In genomic region chr11:111918390-111919256, GRCh38 we compare ENCODE assay signal across 10 cellular contexts. TPM values are rescaled to one million over a fixed set of nuclear protein-coding genes. Genes with fewer than 3 reads are reported as not detected.
DNase-seq lines count a peak whose midpoint lies in the region; ATAC-seq, FAIRE-seq and TF ChIP-seq lines count a peak whose summit lies in the region.
"Had no signal": no experiment of that assay in that cellular context is flagged by ENCODE, and none has a peak within 500 bp of the region (broad histone marks: within the 10 kb centered on the region; RNA-seq: fewer than 3 reads in every experiment).

TSS of gene C11orf52 (plus strand) at chr11:111918913. CDS start at chr11:111918973, 60 bp downstream.

- peak; percentile 20; the same call in 1 of the 2 replicates for TF ChIP-seq CTCF in 22Rv1 (IDR thresholded peaks at IDR 0.05)
- TF ChIP-seq CTCF in K562 (IDR thresholded peaks at IDR 0.05 in 2 of 3, conservative IDR thresholded peaks at IDR 0.05 in 1 of 3; ENCODE audit: insufficient read depth in 2 of 3, low read depth in 1 of 3, low read length in 3 of 3): no peak

- intact Hi-C loops in K562 (cut with micrococcal nuclease): no loop called here

- WGBS in K562 (ENCODE audit: insufficient coverage, low coverage, missing lambda C conversion rate): 53% methylated on average over 14 of the region's 19 CpGs

- ATAC-seq in K562: peak; percentile 73
- no peak for ATAC-seq in HG03520 (IDR thresholded peaks at IDR 0.05; ENCODE audit: unreplicated experiment)

- DNase-seq in NCI-H1092 (lab: John Stamatoyannopoulos, UW) (peak; percentile 90), K562 (ENCODE audit: extremely low read depth in 1 of 4, low spot score in 3 of 4) (peak in 2 of 4 experiments; percentile 40 to 51), left kidney (ENCODE audit: low read depth, low spot score) (peak; percentile 97), A172 (ENCODE audit: low spot score) (no peak)
- DNase-seq in CD8-positive, alpha-beta memory T cell: no peak
- DNase-seq in activated CD4-positive, alpha-beta T cell treated with anti-CD3 and anti-CD28 coated beads, Interleukin-2, amount 50 U/mL, for 4 hours: no peak
- DNase-seq: CD4-positive, CD25-positive, alpha-beta regulatory T cell had no signal

- no peak within 1 kb of the TSS for H3K4me3 Mint-ChIP-seq in CD8-positive, alpha-beta memory T cell
- H3K4me3 Mint-ChIP-seq: CD4-positive, CD25-positive, alpha-beta regulatory T cell; IgD-negative memory B cell had no signal

- no peaks in the 10 kb centered on the region for H3K9me1 ChIP-seq in K562 (ENCODE audit: control insufficient read depth, insufficient read depth, low read length)

- H3K4me1 ChIP-seq in K562 (replicated peaks in 1 of 2; ENCODE audit: control insufficient read depth in 2 of 2, insufficient read depth in 2 of 2, low read length in 2 of 2): peaks cover 11 to 13% of the 10 kb centered on the region in 2 experiments
- H3K4me1 ChIP-seq in CD8-positive, alpha-beta memory T cell (ENCODE audit: insufficient read depth, low read length): no peaks in the 10 kb centered on the region

- no TSS peak for BruUV-seq in K562 (replicated peaks; lab: Mats Ljungman, UMichigan)

- POLR2A ChIA-PET in K562 (lab: Yijun Ruan, JAX): interaction anchor here (1.1 kb wide), 1 partner anchor 17 kb away, joined by 3 read pairs; no protein-coding TSS in a partner anchor
- POLR2A ChIA-PET in CD8-positive, alpha-beta memory T cell (lab: Charles Lee): no interaction called here

- H3K27ac Mint-ChIP-seq in CD8-positive, alpha-beta memory T cell: no peak within 1 kb of the TSS
- H3K27ac Mint-ChIP-seq: CD4-positive, CD25-positive, alpha-beta regulatory T cell; IgD-negative memory B cell had no signal

- H3K9me3 ChIP-seq in K562 (replicated peaks; ENCODE audit: control insufficient read depth, insufficient read depth, low read depth, low read length): no peaks in the 10 kb centered on the region
- no peaks in the 10 kb centered on the region for H3K9me3 ChIP-seq in CD8-positive, alpha-beta memory T cell (ENCODE audit: low read length)

- no peak within 1 kb of the TSS for H3K4me3 ChIP-seq in K562
- no peak within 1 kb of the TSS for H3K4me3 ChIP-seq in CD8-positive, alpha-beta memory T cell (ENCODE audit: low read length)

- peak within 1 kb of the TSS; percentile 89 for H3K27ac ChIP-seq in 22Rv1
- H3K27ac ChIP-seq in K562 (ENCODE audit: extremely low read depth, low read depth, low read length): peak within 1 kb of the TSS; percentile 28; the same call in 2 of the 3 replicates
- no peak within 1 kb of the TSS for H3K27ac ChIP-seq in CD8-positive, alpha-beta memory T cell (ENCODE audit: low read depth, low read length)

- no peak for TF ChIP-seq EP300 in K562 (IDR thresholded peaks at IDR 0.05; ENCODE audit: low read length)

- H2AFZ ChIP-seq in K562 (ENCODE audit: low read depth, low read length): peak within 1 kb of the TSS; percentile 88

- peak within 1 kb of the TSS; percentile 38 for H3K4me2 ChIP-seq in K562 (ENCODE audit: insufficient read depth, low read length)

- peaks cover 0 to 5% (median 0%) of the 10 kb centered on the region in 5 donors for H3K9me3 Mint-ChIP-seq in CD8-positive, alpha-beta memory T cell

- TF ChIP-seq RAD21 in K562 (CRISPR knock-in tag; conservative IDR thresholded peaks at IDR 0.05 in 1 of 2, IDR thresholded peaks at IDR 0.05 in 1 of 2): no peak

- H3K9ac ChIP-seq in K562 (ENCODE audit: insufficient read depth in 1 of 2, low read depth in 2 of 2, low read length in 2 of 2): peak within 1 kb of the TSS; percentile 19 to 38; a peak in 2 of 4 replicates

- no peak for TF ChIP-seq POLR2A in K562 (conservative IDR thresholded peaks at IDR 0.05)

- CTCF ChIA-PET in K562 (lab: Yijun Ruan, JAX; ENCODE audit: low intra/inter-chr PET ratio): no interaction called here
- CTCF ChIA-PET in CD8-positive, alpha-beta memory T cell (lab: Charles Lee): interaction anchor here (0.8 to 0.9 kb wide), 2 partner anchors 11 to 13 kb away, joined by 3 to 4 read pairs; no protein-coding TSS in a partner anchor

- in situ Hi-C loops in K562 (cut with MboI): no loop called here

- peaks cover 28 to 55% of the 10 kb centered on the region in 2 donors for H3K27me3 Mint-ChIP-seq in CD8-positive, alpha-beta memory T cell

- H4K20me1 ChIP-seq in K562 (replicated peaks; ENCODE audit: control insufficient read depth, insufficient read depth, low read length): no peaks in the 10 kb centered on the region

- H3K27me3 ChIP-seq in K562 (ENCODE audit: control insufficient read depth in 2 of 2, insufficient read depth in 2 of 2, low read length in 2 of 2): no peaks in the 10 kb centered on the region
- no peaks in the 10 kb centered on the region for H3K27me3 ChIP-seq in CD8-positive, alpha-beta memory T cell (ENCODE audit: insufficient read depth, low read length, poor library complexity, severe bottlenecking)

- H3K79me2 ChIP-seq in K562 (ENCODE audit: control insufficient read depth, insufficient read depth, low read length): no peaks in the 10 kb centered on the region

- no peaks in the 10 kb centered on the region for H3K4me1 Mint-ChIP-seq in CD8-positive, alpha-beta memory T cell

- no peaks in the 10 kb centered on the region for H3K36me3 ChIP-seq in K562 (ENCODE audit: control insufficient read depth, insufficient read depth, low read length)
- H3K36me3 ChIP-seq in CD8-positive, alpha-beta memory T cell (ENCODE audit: insufficient read depth, low read length): no peaks in the 10 kb centered on the region

- FAIRE-seq in K562 (lab: Jason Lieb, UNC): no peak

- peaks cover 0 to 2% (median 0%) of the 10 kb centered on the region in 3 donors for H3K36me3 Mint-ChIP-seq in CD8-positive, alpha-beta memory T cell
- H3K36me3 Mint-ChIP-seq: CD4-positive, CD25-positive, alpha-beta regulatory T cell; IgD-negative memory B cell had no signal

TF ChIP-seq in K562, 482 proteins besides CTCF, POLR2A, EP300 and RAD21 (continues in another document):
- peak; percentile 58 for TF ChIP-seq RFX1 (IDR thresholded peaks at IDR 0.05)
- peak; percentile 20; the same call in 1 of the 2 replicates for TF ChIP-seq ZBTB33 (CRISPR knock-in tag; IDR thresholded peaks at IDR 0.05)
- TF ChIP-seq ZC3H11A (IDR thresholded peaks at IDR 0.05; ENCODE audit: low read depth, low read length): no peak
- TF ChIP-seq CEBPG (CRISPR knock-in tag; IDR thresholded peaks at IDR 0.05): no peak
- peak in 1 of 2 experiments; percentile 39; a peak in 1 of 4 replicates for TF ChIP-seq CEBPG (tag; conservative IDR thresholded peaks at IDR 0.05 in 1 of 2, IDR thresholded peaks at IDR 0.05 in 1 of 2)
- TF ChIP-seq ZFX (CRISPR knock-in tag; IDR thresholded peaks at IDR 0.05): 0 out of 2 replicates have a peak, but pooled peaks have one; percentile 18
- TF ChIP-seq SLC30A9 (CRISPR knock-in tag; IDR thresholded peaks at IDR 0.05): no peak
- peak; percentile 95 for TF ChIP-seq TFAP4 (CRISPR knock-in tag; IDR thresholded peaks at IDR 0.05; ENCODE audit: borderline replicate concordance)
- no peak for TF ChIP-seq MAFG (tag; conservative IDR thresholded peaks at IDR 0.05)
- no peak for TF ChIP-seq DNMT1 (IDR thresholded peaks at IDR 0.05)
- TF ChIP-seq ZNF324 (CRISPR knock-in tag; IDR thresholded peaks at IDR 0.05): no peak

RNA-seq across cellular contexts. Expression of gene C11orf52, which starts in this region (rescaled TPM):
- total RNA-seq in K562 (2011; cell fraction: chromatin; rRNA removed; ENCODE audit: low replicate concordance): 0.93 and 1.3 TPM in 2 replicates
- total RNA-seq in K562 (2011; cell fraction: nucleolus; rRNA removed): 0.83 and 0.92 TPM in 2 replicates
- total RNA-seq in K562 (2011; cell fraction: nucleoplasm; rRNA removed): 1.1 TPM in 1 of 2 replicates, not detected in the other
- total RNA-seq in K562 (2014; rRNA removed): 0.32 and 1.4 TPM in 2 replicates
- 0.64 and 1.0 TPM in 2 replicates for total RNA-seq in K562 (2014; rRNA removed; fragmentation: Illumina TruSeq; extraction: Trizol)
- 0.72 and 0.87 TPM in 2 replicates for total RNA-seq in K562 (2015; rRNA removed; fragmentation: Illumina TruSeq; extraction: Trizol)
- 0.29 and 0.69 TPM in 2 replicates for total RNA-seq in K562 (2021)
- 1.3 and 2.5 TPM in 2 replicates for polyA plus RNA-seq in K562 (2011; rRNA removed)
- 1.2 and 1.4 TPM in 2 replicates for polyA plus RNA-seq in K562 (2011; cell fraction: cytosol; rRNA removed)
- 1.1 and 1.5 TPM in 2 replicates for polyA plus RNA-seq in K562 (2011; cell fraction: nucleus; rRNA removed)
- 0.69 and 2.0 TPM in 2 replicates for polyA plus RNA-seq in K562 (2012)
- polyA plus RNA-seq in K562 (2014; fragmentation: Illumina TruSeq; extraction: Trizol): 1.7 and 2.2 TPM in 2 replicates
- polyA plus RNA-seq in K562 (2014; fragmentation: Nextera tagmentation; extraction: Ambion mirVana): 1 to 10 TPM; 1.8 to 2.9 TPM
- 0.77 and 0.84 TPM in 2 replicates for polyA plus RNA-seq in K562 (2014; rRNA removed)
- polyA minus RNA-seq in K562 (2011; rRNA and poly(A)+ RNA removed): 1.3 and 2.0 TPM in 2 replicates
- not detected in 2 replicates for polyA minus RNA-seq in K562 (2011; cell fraction: cytosol; rRNA and poly(A)+ RNA removed)
- 0.56 and 0.94 TPM in 2 replicates for polyA minus RNA-seq in K562 (2011; cell fraction: nucleus; rRNA and poly(A)+ RNA removed)
- total RNA-seq in CD8-positive, alpha-beta memory T cell: not detected
- polyA plus RNA-seq in CD8-positive, alpha-beta memory T cell: not detected
- not detected in 2 replicates for total RNA-seq in A172 (2014; rRNA removed; shearing (Covaris generic))
- total RNA-seq: CD4-positive, CD25-positive, alpha-beta regulatory T cell had no signal
- polyA plus RNA-seq: IgD-negative memory B cell had no signal

Comparison
In these comparisons a context has a peak if more than half of its experiments do, and no peak if none do; other contexts are left out.
1. DNase-seq: peak in NCI-H1092 (single experiment) and left kidney (single experiment); none in CD8-positive, alpha-beta memory T cell (0 of 5), activated CD4-positive, alpha-beta T cell treated with anti-CD3 and anti-CD28 coated beads, Interleukin-2, amount 50 U/mL, for 4 hours (0 of 2) and A172 (single experiment).